9 cellular contexts compared by ENCODE assay signal in the genomic region with DNA sequence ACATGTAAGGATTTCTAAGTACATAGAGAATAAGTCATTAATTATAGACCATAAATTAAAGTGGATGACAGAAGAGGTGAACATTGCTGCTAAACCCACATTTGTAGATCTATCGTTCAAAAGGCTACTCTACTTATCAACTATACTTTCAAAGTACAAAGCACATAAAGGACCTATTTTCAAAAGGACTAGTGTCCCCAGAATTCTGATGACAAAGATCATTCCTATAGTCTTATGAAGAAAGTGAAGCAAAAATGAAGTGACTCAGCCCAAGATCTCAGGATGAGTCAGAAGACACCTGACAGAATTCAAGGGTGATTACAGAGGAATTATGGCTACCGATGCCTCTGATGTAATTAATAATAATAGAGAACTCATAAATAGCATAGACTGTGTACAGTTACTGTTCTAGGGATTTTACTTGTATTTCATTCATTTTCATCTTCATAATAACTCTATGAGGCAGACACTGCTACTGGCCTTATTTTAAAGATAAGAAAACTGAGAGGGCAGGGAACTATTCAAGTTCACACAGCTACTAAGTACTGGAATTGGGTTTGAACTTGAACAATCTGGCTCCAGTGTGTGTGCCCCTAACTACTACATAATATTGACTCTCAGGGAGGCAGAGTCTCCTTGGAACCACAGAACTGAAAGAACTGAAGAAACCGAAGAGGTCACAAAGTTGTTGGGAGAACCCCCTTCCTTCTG. TPM values are rescaled to one million over a fixed set of nuclear protein-coding genes. Genes with fewer than 3 reads are reported as not detected.
DNase-seq lines count a peak whose midpoint lies in the region; ATAC-seq and TF ChIP-seq lines count a peak whose summit lies in the region.
"Had no signal": no experiment of that assay in that cellular context is flagged by ENCODE, and none has a peak within 500 bp of the region (broad histone marks: within the 10 kb centered on the region; RNA-seq: fewer than 3 reads in every experiment).

No MANE protein-coding gene starts in this region.

- ATAC-seq in GM19025 (IDR thresholded peaks at IDR 0.05; ENCODE audit: low read depth, unreplicated experiment) (peak; percentile 79), HG02678 (IDR thresholded peaks at IDR 0.05; ENCODE audit: unreplicated experiment) (peak; percentile 78)

- H3K9ac ChIP-seq in colonic mucosa (ENCODE audit: low read depth in 2 of 2, low read length in 2 of 2), result no peak overlapping the region
- H3K9ac ChIP-seq: parathyroid adenoma had no signal

- H3K79me2 ChIP-seq in PC-9 (ENCODE audit: low read depth), result peaks cover 38% of the 10 kb centered on the region
- H3K79me2 ChIP-seq in osteoblast (ENCODE audit: insufficient read depth, low read length), result peaks cover 47% of the 10 kb centered on the region

- POLR2A ChIA-PET in PC-9 (lab: Charles Lee; ENCODE audit: unreplicated experiment), result interaction anchor here (0.7 kb wide), 1 partner anchor 378 kb away, joined by 5 read pairs; no protein-coding TSS in a partner anchor

- no peak for TF ChIP-seq POLR2A in ovary (IDR thresholded peaks at IDR 0.05)

- DNase-seq in PC-9 (peak in 1 of 2 experiments; percentile 63), osteoblast (ENCODE audit: insufficient read length, low spot score, missing footprints) (peak; percentile 22), ovary (no peak), NCI-H2227 treated with DMSO at 0.1 percent for 48 hours (lab: John Stamatoyannopoulos, UW) (no peak), colonic mucosa (no peak)
- no peak for DNase-seq in activated CD4-positive, alpha-beta T cell treated with anti-CD3 and anti-CD28 coated beads for 48 hours

- CTCF ChIA-PET in PC-9 (lab: Charles Lee), result no interaction called here

- H2AFZ ChIP-seq in PC-9, result no peak overlapping the region
- no peak overlapping the region for H2AFZ ChIP-seq in osteoblast (ENCODE audit: low read length)
- H2AFZ ChIP-seq: parathyroid adenoma had no signal

- TF ChIP-seq CTCF in PC-9 (conservative IDR thresholded peaks at IDR 0.05) (no peak), osteoblast (IDR thresholded peaks at IDR 0.05; ENCODE audit: extremely low read depth, low read depth, low read length) (no peak), ovary (IDR thresholded peaks at IDR 0.05) (no peak), colonic mucosa (IDR thresholded peaks at IDR 0.05) (no peak)

- H3K36me3 ChIP-seq in PC-9 (ENCODE audit: low read depth) (no peaks in the 10 kb centered on the region), osteoblast (ENCODE audit: insufficient read depth, low read length) (no peaks in the 10 kb centered on the region), ovary (no peaks in the 10 kb centered on the region), colonic mucosa (no peaks in the 10 kb centered on the region)

- H3K27ac ChIP-seq in PC-9 (peak overlapping the region; percentile 25), osteoblast (ENCODE audit: low read depth, low read length) (no peak overlapping the region), ovary (peak overlapping the region in 1 of 2 donors; percentile 1), colonic mucosa (no peak overlapping the region)
- H3K27ac ChIP-seq: parathyroid adenoma had no signal

- no peak overlapping the region for H3K4me3 ChIP-seq in PC-9
- no peak overlapping the region for H3K4me3 ChIP-seq in osteoblast (ENCODE audit: insufficient read depth, low read length)
- no peak overlapping the region for H3K4me3 ChIP-seq in ovary
- no peak overlapping the region for H3K4me3 ChIP-seq in colonic mucosa

- no peak for TF ChIP-seq EP300 in ovary (IDR thresholded peaks at IDR 0.05)

- BruUV-seq in PC-9 (replicated peaks; lab: Mats Ljungman, UMichigan), result no TSS peak

- H4K20me1 ChIP-seq in PC-9 (ENCODE audit: insufficient read depth) (no peaks in the 10 kb centered on the region), osteoblast (ENCODE audit: insufficient read depth, low read length) (peaks cover 28% of the 10 kb centered on the region)

- intact Hi-C loops in PC-9 (cut with micrococcal nuclease; ENCODE audit: unreplicated experiment) (no loop called here), ovary (cut with DNase I) (no loop called here), colonic mucosa (cut with DNase I) (no loop called here)

- no peaks in the 10 kb centered on the region for H3K9me2 ChIP-seq in PC-9 (ENCODE audit: insufficient read depth)

- WGBS in ovary, 3 donors, result 49 to 69% (median 62%) methylated on average over 3 of the region's 3 CpGs

- H3K9me3 ChIP-seq in PC-9 (ENCODE audit: insufficient read depth, low read depth) (no peaks in the 10 kb centered on the region), osteoblast (ENCODE audit: low read depth, low read length) (no peaks in the 10 kb centered on the region), ovary (no peaks in the 10 kb centered on the region), colonic mucosa (no peaks in the 10 kb centered on the region)

- no peaks in the 10 kb centered on the region for H3K27me3 ChIP-seq in PC-9 (ENCODE audit: insufficient read depth, low read depth)
- H3K27me3 ChIP-seq in osteoblast (ENCODE audit: insufficient read depth, low read length), result no peaks in the 10 kb centered on the region
- H3K27me3 ChIP-seq in ovary, result no peaks in the 10 kb centered on the region
- H3K27me3 ChIP-seq in colonic mucosa, result no peaks in the 10 kb centered on the region

- no peaks in the 10 kb centered on the region for H3F3A ChIP-seq in PC-9 (ENCODE audit: insufficient read depth, low read depth)

- H3K4me2 ChIP-seq in PC-9, result no peak overlapping the region
- no peak overlapping the region for H3K4me2 ChIP-seq in osteoblast (ENCODE audit: insufficient read depth, low read length)

- peaks cover 11% of the 10 kb centered on the region; the same call in 1 of the 2 replicates for H3K4me1 ChIP-seq in PC-9 (replicated peaks; ENCODE audit: insufficient read depth)
- H3K4me1 ChIP-seq in osteoblast (ENCODE audit: insufficient read depth, low read length), result peaks cover 24% of the 10 kb centered on the region
- H3K4me1 ChIP-seq in ovary (ENCODE audit: insufficient read depth), result peaks cover 13% of the 10 kb centered on the region
- no peaks in the 10 kb centered on the region for H3K4me1 ChIP-seq in colonic mucosa
- H3K4me1 ChIP-seq: parathyroid adenoma had no signal

RNA-seq across cellular contexts. Expression of a gene that starts 17.1 kb away (rescaled TPM):
- 13.8 and 17.1 TPM in 2 replicates for total RNA-seq in PC-9 (2021)
- 12.4 and 12.7 TPM in 2 replicates for total RNA-seq in osteoblast
- 10 to 100 TPM; 10.3 to 51.6 (median 34.9) TPM for total RNA-seq in ovary
- 10 to 100 TPM in 1 of 2 donors, 1 to 10 TPM in 1; 7.6 to 18.1 TPM for polyA plus RNA-seq in ovary
- 10 to 100 TPM; 10.0 to 15.0 TPM for total RNA-seq in colonic mucosa
